ENCODE assay signal across 1 cellular context in the genomic region with DNA sequence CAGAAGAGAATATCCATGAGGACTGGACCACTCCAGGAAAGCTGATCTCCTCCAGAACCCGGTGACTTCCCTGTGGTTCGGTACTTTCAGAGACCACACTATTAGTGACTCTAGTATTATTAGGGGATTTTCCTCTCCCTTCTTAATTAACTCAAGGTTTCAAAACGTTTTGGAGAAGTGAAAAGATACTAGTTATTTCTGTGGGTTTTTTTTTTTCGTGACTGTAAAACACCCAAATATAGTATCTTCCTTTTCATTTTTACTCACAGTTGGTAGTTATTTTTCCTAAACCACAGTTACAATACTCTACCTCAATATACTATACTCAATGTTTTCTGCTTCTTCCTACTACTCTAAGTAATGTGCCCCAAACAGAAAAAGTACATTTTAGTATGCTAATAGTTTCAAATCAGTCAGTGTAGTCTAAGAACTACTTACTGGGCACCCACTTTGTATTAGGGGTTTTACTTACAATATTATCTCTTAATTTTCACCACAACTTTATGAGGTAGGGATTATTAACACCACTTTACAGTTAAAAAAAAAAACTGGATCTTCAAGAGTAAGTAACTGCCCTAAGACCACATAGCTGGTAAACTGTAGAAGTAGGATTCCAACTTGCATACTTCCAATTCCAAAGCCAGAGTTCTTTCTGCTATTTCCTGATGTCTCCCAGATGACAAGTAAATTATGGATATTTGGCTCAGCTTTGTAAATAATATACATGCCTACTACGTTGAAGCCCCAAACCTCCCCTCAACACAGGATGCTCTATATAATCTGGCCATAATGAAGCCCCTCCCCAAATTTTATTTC.
TF ChIP-seq lines count a peak whose summit lies in the region.

No MANE protein-coding gene starts in this region.

TF ChIP-seq in GM12878, 131 proteins besides CTCF, POLR2A, EP300 and RAD21 (continued from another document and continues in another):
- TF ChIP-seq, protein P1, sequence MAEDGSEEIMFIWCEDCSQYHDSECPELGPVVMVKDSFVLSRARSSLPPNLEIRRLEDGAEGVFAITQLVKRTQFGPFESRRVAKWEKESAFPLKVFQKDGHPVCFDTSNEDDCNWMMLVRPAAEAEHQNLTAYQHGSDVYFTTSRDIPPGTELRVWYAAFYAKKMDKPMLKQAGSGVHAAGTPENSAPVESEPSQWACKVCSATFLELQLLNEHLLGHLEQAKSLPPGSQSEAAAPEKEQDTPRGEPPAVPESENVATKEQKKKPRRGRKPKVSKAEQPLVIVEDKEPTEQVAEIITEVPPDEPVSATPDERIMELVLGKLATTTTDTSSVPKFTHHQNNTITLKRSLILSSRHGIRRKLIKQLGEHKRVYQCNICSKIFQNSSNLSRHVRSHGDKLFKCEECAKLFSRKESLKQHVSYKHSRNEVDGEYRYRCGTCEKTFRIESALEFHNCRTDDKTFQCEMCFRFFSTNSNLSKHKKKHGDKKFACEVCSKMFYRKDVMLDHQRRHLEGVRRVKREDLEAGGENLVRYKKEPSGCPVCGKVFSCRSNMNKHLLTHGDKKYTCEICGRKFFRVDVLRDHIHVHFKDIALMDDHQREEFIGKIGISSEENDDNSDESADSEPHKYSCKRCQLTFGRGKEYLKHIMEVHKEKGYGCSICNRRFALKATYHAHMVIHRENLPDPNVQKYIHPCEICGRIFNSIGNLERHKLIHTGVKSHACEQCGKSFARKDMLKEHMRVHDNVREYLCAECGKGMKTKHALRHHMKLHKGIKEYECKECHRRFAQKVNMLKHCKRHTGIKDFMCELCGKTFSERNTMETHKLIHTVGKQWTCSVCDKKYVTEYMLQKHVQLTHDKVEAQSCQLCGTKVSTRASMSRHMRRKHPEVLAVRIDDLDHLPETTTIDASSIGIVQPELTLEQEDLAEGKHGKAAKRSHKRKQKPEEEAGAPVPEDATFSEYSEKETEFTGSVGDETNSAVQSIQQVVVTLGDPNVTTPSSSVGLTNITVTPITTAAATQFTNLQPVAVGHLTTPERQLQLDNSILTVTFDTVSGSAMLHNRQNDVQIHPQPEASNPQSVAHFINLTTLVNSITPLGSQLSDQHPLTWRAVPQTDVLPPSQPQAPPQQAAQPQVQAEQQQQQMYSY (CRISPR knock-in tag; IDR thresholded peaks at IDR 0.05): no peak
- TF ChIP-seq, protein P2, sequence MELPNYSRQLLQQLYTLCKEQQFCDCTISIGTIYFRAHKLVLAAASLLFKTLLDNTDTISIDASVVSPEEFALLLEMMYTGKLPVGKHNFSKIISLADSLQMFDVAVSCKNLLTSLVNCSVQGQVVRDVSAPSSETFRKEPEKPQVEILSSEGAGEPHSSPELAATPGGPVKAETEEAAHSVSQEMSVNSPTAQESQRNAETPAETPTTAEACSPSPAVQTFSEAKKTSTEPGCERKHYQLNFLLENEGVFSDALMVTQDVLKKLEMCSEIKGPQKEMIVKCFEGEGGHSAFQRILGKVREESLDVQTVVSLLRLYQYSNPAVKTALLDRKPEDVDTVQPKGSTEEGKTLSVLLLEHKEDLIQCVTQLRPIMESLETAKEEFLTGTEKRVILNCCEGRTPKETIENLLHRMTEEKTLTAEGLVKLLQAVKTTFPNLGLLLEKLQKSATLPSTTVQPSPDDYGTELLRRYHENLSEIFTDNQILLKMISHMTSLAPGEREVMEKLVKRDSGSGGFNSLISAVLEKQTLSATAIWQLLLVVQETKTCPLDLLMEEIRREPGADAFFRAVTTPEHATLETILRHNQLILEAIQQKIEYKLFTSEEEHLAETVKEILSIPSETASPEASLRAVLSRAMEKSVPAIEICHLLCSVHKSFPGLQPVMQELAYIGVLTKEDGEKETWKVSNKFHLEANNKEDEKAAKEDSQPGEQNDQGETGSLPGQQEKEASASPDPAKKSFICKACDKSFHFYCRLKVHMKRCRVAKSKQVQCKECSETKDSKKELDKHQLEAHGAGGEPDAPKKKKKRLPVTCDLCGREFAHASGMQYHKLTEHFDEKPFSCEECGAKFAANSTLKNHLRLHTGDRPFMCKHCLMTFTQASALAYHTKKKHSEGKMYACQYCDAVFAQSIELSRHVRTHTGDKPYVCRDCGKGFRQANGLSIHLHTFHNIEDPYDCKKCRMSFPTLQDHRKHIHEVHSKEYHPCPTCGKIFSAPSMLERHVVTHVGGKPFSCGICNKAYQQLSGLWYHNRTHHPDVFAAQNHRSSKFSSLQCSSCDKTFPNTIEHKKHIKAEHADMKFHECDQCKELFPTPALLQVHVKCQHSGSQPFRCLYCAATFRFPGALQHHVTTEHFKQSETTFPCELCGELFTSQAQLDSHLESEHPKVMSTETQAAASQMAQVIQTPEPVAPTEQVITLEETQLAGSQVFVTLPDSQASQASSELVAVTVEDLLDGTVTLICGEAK (IDR thresholded peaks at IDR 0.05; ENCODE audit: borderline replicate concordance): peak; percentile 62; the same call in 1 of the 2 replicates
- TF ChIP-seq, protein P3, sequence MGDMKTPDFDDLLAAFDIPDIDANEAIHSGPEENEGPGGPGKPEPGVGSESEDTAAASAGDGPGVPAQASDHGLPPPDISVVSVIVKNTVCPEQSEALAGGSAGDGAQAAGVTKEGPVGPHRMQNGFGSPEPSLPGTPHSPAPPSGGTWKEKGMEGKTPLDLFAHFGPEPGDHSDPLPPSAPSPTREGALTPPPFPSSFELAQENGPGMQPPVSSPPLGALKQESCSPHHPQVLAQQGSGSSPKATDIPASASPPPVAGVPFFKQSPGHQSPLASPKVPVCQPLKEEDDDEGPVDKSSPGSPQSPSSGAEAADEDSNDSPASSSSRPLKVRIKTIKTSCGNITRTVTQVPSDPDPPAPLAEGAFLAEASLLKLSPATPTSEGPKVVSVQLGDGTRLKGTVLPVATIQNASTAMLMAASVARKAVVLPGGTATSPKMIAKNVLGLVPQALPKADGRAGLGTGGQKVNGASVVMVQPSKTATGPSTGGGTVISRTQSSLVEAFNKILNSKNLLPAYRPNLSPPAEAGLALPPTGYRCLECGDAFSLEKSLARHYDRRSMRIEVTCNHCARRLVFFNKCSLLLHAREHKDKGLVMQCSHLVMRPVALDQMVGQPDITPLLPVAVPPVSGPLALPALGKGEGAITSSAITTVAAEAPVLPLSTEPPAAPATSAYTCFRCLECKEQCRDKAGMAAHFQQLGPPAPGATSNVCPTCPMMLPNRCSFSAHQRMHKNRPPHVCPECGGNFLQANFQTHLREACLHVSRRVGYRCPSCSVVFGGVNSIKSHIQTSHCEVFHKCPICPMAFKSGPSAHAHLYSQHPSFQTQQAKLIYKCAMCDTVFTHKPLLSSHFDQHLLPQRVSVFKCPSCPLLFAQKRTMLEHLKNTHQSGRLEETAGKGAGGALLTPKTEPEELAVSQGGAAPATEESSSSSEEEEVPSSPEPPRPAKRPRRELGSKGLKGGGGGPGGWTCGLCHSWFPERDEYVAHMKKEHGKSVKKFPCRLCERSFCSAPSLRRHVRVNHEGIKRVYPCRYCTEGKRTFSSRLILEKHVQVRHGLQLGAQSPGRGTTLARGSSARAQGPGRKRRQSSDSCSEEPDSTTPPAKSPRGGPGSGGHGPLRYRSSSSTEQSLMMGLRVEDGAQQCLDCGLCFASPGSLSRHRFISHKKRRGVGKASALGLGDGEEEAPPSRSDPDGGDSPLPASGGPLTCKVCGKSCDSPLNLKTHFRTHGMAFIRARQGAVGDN (IDR thresholded peaks at IDR 0.05): no peak
- TF ChIP-seq CBX5 (IDR thresholded peaks at IDR 0.05; ENCODE audit: low read depth) (peak; percentile 78; the same call in 1 of the 2 replicates), SUPT20H (IDR thresholded peaks at IDR 0.05; ENCODE audit: borderline replicate concordance, control insufficient read depth, low read depth, low read length) (no peak), MTA3 (IDR thresholded peaks at IDR 0.05; ENCODE audit: borderline replicate concordance, low read length) (peak; percentile 94), BHLHE40 (IDR thresholded peaks at IDR 0.05; ENCODE audit: borderline replicate concordance in 1 of 2, low read depth in 2 of 2, low read length in 1 of 2) (peak; percentile 66 to 88), JUND (IDR thresholded peaks at IDR 0.05; ENCODE audit: low read depth, low read length) (peak; percentile 81; the same call in 1 of the 2 replicates), SREBF2 (IDR thresholded peaks at IDR 0.05; ENCODE audit: low read length) (no peak), GABPA (IDR thresholded peaks at IDR 0.05; ENCODE audit: low read depth) (peak; percentile 57; the same call in 1 of the 2 replicates), EZH2 (IDR thresholded peaks at IDR 0.05; ENCODE audit: borderline replicate concordance, control insufficient read depth, low read depth, low read length) (0 out of 2 replicates have a peak, but pooled peaks have one; percentile 87), ZNF217 (IDR thresholded peaks at IDR 0.05) (0 out of 2 replicates have a peak, but pooled peaks have one; percentile 91), KLF5 (IDR thresholded peaks at IDR 0.05; ENCODE audit: partially characterized antibody) (peak; percentile 54), BCL11A (IDR thresholded peaks at IDR 0.05; ENCODE audit: low read depth, low read length) (peak; percentile 99), STAT3 (IDR thresholded peaks at IDR 0.05; ENCODE audit: low read depth, low read length) (peak; percentile 99; the same call in 1 of the 2 replicates), TCF3 (IDR thresholded peaks at IDR 0.05; ENCODE audit: borderline replicate concordance, insufficient read depth, low read depth, low read length) (no peak), SPI1 (IDR thresholded peaks at IDR 0.05; ENCODE audit: borderline replicate concordance, insufficient read depth, low read depth, low read length) (peak; percentile 92), KAT2A (conservative IDR thresholded peaks at IDR 0.05; ENCODE audit: control insufficient read depth, low read depth, low read length) (no peak)
- TF ChIP-seq, protein P4, sequence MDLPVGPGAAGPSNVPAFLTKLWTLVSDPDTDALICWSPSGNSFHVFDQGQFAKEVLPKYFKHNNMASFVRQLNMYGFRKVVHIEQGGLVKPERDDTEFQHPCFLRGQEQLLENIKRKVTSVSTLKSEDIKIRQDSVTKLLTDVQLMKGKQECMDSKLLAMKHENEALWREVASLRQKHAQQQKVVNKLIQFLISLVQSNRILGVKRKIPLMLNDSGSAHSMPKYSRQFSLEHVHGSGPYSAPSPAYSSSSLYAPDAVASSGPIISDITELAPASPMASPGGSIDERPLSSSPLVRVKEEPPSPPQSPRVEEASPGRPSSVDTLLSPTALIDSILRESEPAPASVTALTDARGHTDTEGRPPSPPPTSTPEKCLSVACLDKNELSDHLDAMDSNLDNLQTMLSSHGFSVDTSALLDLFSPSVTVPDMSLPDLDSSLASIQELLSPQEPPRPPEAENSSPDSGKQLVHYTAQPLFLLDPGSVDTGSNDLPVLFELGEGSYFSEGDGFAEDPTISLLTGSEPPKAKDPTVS (IDR thresholded peaks at IDR 0.05; ENCODE audit: low read depth, low read length): no peak
- TF ChIP-seq, protein P5, sequence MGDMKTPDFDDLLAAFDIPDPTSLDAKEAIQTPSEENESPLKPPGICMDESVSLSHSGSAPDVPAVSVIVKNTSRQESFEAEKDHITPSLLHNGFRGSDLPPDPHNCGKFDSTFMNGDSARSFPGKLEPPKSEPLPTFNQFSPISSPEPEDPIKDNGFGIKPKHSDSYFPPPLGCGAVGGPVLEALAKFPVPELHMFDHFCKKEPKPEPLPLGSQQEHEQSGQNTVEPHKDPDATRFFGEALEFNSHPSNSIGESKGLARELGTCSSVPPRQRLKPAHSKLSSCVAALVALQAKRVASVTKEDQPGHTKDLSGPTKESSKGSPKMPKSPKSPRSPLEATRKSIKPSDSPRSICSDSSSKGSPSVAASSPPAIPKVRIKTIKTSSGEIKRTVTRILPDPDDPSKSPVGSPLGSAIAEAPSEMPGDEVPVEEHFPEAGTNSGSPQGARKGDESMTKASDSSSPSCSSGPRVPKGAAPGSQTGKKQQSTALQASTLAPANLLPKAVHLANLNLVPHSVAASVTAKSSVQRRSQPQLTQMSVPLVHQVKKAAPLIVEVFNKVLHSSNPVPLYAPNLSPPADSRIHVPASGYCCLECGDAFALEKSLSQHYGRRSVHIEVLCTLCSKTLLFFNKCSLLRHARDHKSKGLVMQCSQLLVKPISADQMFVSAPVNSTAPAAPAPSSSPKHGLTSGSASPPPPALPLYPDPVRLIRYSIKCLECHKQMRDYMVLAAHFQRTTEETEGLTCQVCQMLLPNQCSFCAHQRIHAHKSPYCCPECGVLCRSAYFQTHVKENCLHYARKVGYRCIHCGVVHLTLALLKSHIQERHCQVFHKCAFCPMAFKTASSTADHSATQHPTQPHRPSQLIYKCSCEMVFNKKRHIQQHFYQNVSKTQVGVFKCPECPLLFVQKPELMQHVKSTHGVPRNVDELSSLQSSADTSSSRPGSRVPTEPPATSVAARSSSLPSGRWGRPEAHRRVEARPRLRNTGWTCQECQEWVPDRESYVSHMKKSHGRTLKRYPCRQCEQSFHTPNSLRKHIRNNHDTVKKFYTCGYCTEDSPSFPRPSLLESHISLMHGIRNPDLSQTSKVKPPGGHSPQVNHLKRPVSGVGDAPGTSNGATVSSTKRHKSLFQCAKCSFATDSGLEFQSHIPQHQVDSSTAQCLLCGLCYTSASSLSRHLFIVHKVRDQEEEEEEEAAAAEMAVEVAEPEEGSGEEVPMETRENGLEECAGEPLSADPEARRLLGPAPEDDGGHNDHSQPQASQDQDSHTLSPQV (IDR thresholded peaks at IDR 0.05): no peak
- TF ChIP-seq, protein P6, sequence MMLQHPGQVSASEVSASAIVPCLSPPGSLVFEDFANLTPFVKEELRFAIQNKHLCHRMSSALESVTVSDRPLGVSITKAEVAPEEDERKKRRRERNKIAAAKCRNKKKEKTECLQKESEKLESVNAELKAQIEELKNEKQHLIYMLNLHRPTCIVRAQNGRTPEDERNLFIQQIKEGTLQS (IDR thresholded peaks at IDR 0.05; ENCODE audit: borderline replicate concordance, extremely low read depth, low read depth, low read length): no peak
- TF ChIP-seq, protein P7, sequence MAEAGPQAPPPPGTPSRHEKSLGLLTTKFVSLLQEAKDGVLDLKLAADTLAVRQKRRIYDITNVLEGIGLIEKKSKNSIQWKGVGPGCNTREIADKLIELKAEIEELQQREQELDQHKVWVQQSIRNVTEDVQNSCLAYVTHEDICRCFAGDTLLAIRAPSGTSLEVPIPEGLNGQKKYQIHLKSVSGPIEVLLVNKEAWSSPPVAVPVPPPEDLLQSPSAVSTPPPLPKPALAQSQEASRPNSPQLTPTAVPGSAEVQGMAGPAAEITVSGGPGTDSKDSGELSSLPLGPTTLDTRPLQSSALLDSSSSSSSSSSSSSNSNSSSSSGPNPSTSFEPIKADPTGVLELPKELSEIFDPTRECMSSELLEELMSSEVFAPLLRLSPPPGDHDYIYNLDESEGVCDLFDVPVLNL (IDR thresholded peaks at IDR 0.05; ENCODE audit: low read depth, low read length): no peak
- TF ChIP-seq, protein P8, sequence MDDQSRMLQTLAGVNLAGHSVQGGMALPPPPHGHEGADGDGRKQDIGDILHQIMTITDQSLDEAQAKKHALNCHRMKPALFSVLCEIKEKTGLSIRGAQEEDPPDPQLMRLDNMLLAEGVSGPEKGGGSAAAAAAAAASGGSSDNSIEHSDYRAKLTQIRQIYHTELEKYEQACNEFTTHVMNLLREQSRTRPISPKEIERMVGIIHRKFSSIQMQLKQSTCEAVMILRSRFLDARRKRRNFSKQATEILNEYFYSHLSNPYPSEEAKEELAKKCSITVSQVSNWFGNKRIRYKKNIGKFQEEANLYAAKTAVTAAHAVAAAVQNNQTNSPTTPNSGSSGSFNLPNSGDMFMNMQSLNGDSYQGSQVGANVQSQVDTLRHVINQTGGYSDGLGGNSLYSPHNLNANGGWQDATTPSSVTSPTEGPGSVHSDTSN (IDR thresholded peaks at IDR 0.05; ENCODE audit: insufficient replicate concordance, low read depth, low read length): no peak
